Comparison of ENCODE assay signal across 14 cellular contexts in genomic region chr15:65101891-65102708, GRCh38. TPM values are rescaled to one million over a fixed set of nuclear protein-coding genes. Genes with fewer than 3 reads are reported as not detected.
DNase-seq lines count a peak whose midpoint lies in the region; ATAC-seq, FAIRE-seq and TF ChIP-seq lines count a peak whose summit lies in the region.
"Had no signal": no experiment of that assay in that cellular context is flagged by ENCODE, and none has a peak within 500 bp of the region (broad histone marks: within the 10 kb centered on the region; RNA-seq: fewer than 3 reads in every experiment).

No MANE protein-coding gene starts in this region.

- no peak for FAIRE-seq in HepG2 (lab: Jason Lieb, UNC)

- H3K79me2 ChIP-seq in HepG2 (ENCODE audit: insufficient read depth, low read length), result no peaks in the 10 kb centered on the region

- peaks cover 94% of the 10 kb centered on the region for H3K36me3 Mint-ChIP-seq in dendritic cell treated with granulocyte-macrophage colony-stimulating factor and Interleukin-4, amounts not matched to agents 40 ng/mL and 50 ng/mL, for 4 days (ENCODE audit: low read depth)
- peaks cover 25% of the 10 kb centered on the region for H3K36me3 Mint-ChIP-seq in type B pancreatic cell

- no peak overlapping the region for H3K9ac ChIP-seq in HepG2 (ENCODE audit: insufficient read depth, low read depth, low read length)

- no peak overlapping the region for H3K4me2 ChIP-seq in HepG2 (ENCODE audit: low read depth, low read length)

- no TSS peak for BruUV-seq in HepG2 (replicated peaks; lab: Mats Ljungman, UMichigan)

- no peaks in the 10 kb centered on the region for H3K27me3 ChIP-seq in HepG2 (ENCODE audit: control insufficient read depth in 1 of 2, insufficient read depth in 2 of 2, low read length in 2 of 2)
- H3K27me3 ChIP-seq: ovary, upper lobe of right lung had no signal

- H3K4me3 Mint-ChIP-seq in dendritic cell treated with granulocyte-macrophage colony-stimulating factor and Interleukin-4, amounts not matched to agents 40 ng/mL and 50 ng/mL, for 4 days, result peak overlapping the region; percentile 30
- peak overlapping the region; percentile 74 for H3K4me3 Mint-ChIP-seq in type B pancreatic cell
- H3K4me3 Mint-ChIP-seq: effector memory CD8-positive, alpha-beta T cell had no signal

- TF ChIP-seq CTCF in HepG2 (CRISPR knock-in tag; IDR thresholded peaks at IDR 0.05), result no peak
- TF ChIP-seq CTCF in type B pancreatic cell (conservative IDR thresholded peaks at IDR 0.05), result peak; percentile 37

- no peak for TF ChIP-seq POLR2A in HepG2 (IDR thresholded peaks at IDR 0.05; ENCODE audit: insufficient read depth in 1 of 2, low read depth in 2 of 2, low read length in 2 of 2)

- H3K27me3 Mint-ChIP-seq in dendritic cell treated with granulocyte-macrophage colony-stimulating factor and Interleukin-4, amounts not matched to agents 40 ng/mL and 50 ng/mL, for 4 days, result no peaks in the 10 kb centered on the region
- peaks cover 3% of the 10 kb centered on the region for H3K27me3 Mint-ChIP-seq in type B pancreatic cell
- H3K27me3 Mint-ChIP-seq: effector memory CD8-positive, alpha-beta T cell had no signal

- ATAC-seq in Right ventricle myocardium inferior, result peak; percentile 5
- peak; percentile 33; the same call in 2 of the 3 replicates for ATAC-seq in HepG2
- no peak for ATAC-seq in GM18517 (IDR thresholded peaks at IDR 0.05; ENCODE audit: unreplicated experiment)
- ATAC-seq: activated CD4-positive, CD25-positive, alpha-beta regulatory T cell treated with anti-CD3 and anti-CD28 coated beads, Interleukin-2, amount 50 U/mL, for 24 hours; effector memory CD8-positive, alpha-beta T cell had no signal

- no peaks in the 10 kb centered on the region for H4K20me1 ChIP-seq in HepG2 (ENCODE audit: insufficient read depth, low read length)

- H3K36me3 ChIP-seq in HepG2 (replicated peaks in 1 of 2; ENCODE audit: control insufficient read depth in 1 of 2, insufficient read depth in 2 of 2, low read length in 2 of 2), result peaks cover 6 to 18% of the 10 kb centered on the region in 2 experiments; a peak in 4 of 5 replicates
- H3K36me3 ChIP-seq: ovary had no signal

- 93% methylated on average over 53 of the region's 75 CpGs for WGBS in HepG2 (ENCODE audit: low lambda C conversion rate)

- POLR2A ChIA-PET in HepG2 (lab: Yijun Ruan, JAX) (interaction anchor here (1.0 to 1.4 kb wide), 3 partner anchors 46 to 68 kb away, joined by 3 to 4 read pairs (median 3); no protein-coding TSS in a partner anchor), HEK293T (lab: Yijun Ruan, JAX) (no interaction called here)

- H3K9me3 Mint-ChIP-seq in dendritic cell treated with granulocyte-macrophage colony-stimulating factor and Interleukin-4, amounts not matched to agents 40 ng/mL and 50 ng/mL, for 4 days, result no peaks in the 10 kb centered on the region
- no peaks in the 10 kb centered on the region for H3K9me3 Mint-ChIP-seq in type B pancreatic cell
- H3K9me3 Mint-ChIP-seq: effector memory CD8-positive, alpha-beta T cell had no signal

- H3K9me3 ChIP-seq in HepG2 (ENCODE audit: low read length), result no peaks in the 10 kb centered on the region
- H3K9me3 ChIP-seq: ovary, upper lobe of right lung had no signal

- TF ChIP-seq RAD21 in HepG2 (CRISPR knock-in tag; IDR thresholded peaks at IDR 0.05), result no peak

- no peak for DNase-seq in Right ventricle myocardium inferior (ENCODE audit: missing footprints)
- DNase-seq in cardiac septum (ENCODE audit: low spot score), result no peak
- DNase-seq in HepG2 (ENCODE audit: low spot score), result no peak
- no peak for DNase-seq in type B pancreatic cell (ENCODE audit: extremely low spot score, unreplicated experiment)
- DNase-seq in HEK293T (ENCODE audit: extremely low spot score), result no peak
- DNase-seq in activated CD8-positive, alpha-beta memory T cell treated with anti-CD3 and anti-CD28 coated beads, Interleukin-2, amount 50 U/mL, for 48 hours, result no peak
- DNase-seq: NCI-H2107 had no signal

- no peak overlapping the region for H3K4me3 ChIP-seq in HepG2 (replicated peaks in 1 of 3; ENCODE audit: insufficient read depth in 1 of 3, low read depth in 2 of 3, low read length in 3 of 3)
- H3K4me3 ChIP-seq: lung, ovary, upper lobe of right lung had no signal

- H3K4me1 Mint-ChIP-seq in dendritic cell treated with granulocyte-macrophage colony-stimulating factor and Interleukin-4, amounts not matched to agents 40 ng/mL and 50 ng/mL, for 4 days (ENCODE audit: low read depth), result peaks cover 16% of the 10 kb centered on the region
- H3K4me1 Mint-ChIP-seq in type B pancreatic cell (ENCODE audit: unreplicated experiment), result peaks cover 6% of the 10 kb centered on the region

- in situ Hi-C loops in HepG2 (cut with HindIII; ENCODE audit: extremely low pct_ligation_motif_present, low pct_unique_long_range_greater_than_20kb), result no loop called here

- no peak overlapping the region for H3K27ac ChIP-seq in HepG2 (ENCODE audit: extremely low read length, insufficient read depth, low read length)
- H3K27ac ChIP-seq: ovary, upper lobe of right lung had no signal

- TF ChIP-seq EP300 in HepG2 (IDR thresholded peaks at IDR 0.05; ENCODE audit: low read depth in 2 of 2, low read length in 2 of 2) (no peak), HepG2 (CRISPR knock-in tag; IDR thresholded peaks at IDR 0.05; ENCODE audit: borderline replicate concordance) (no peak)

- intact Hi-C loops in Right ventricle myocardium inferior (cut with DNase I) (loop anchor here (1.0 to 5.0 kb wide), 2 partner anchors 48 to 70 kb away; no protein-coding TSS in a partner anchor), cardiac septum (cut with DNase I) (loop anchor here (1.0 kb wide), 1 partner anchor 48 kb away; no protein-coding TSS in a partner anchor), HepG2 (cut with micrococcal nuclease; ENCODE audit: unreplicated experiment) (loop anchor here (1.0 kb wide), 2 partner anchors 48 to 69 kb away; no protein-coding TSS in a partner anchor)
- intact Hi-C loops in dendritic cell treated with granulocyte-macrophage colony-stimulating factor and Interleukin-4, amounts not matched to agents 40 ng/mL and 50 ng/mL, for 4 days (cut with micrococcal nuclease), result loop anchor here (1.0 to 5.0 kb wide), 3 partner anchors 48 to 370 kb away; no protein-coding TSS in a partner anchor

- H2AFZ ChIP-seq in HepG2 (ENCODE audit: low read length), result no peak overlapping the region

- no peaks in the 10 kb centered on the region for H3K4me1 ChIP-seq in HepG2 (ENCODE audit: insufficient read depth, low read length)
- H3K4me1 ChIP-seq: upper lobe of right lung had no signal

- CTCF ChIA-PET in HepG2 (lab: Yijun Ruan, JAX; ENCODE audit: low intra/inter-chr PET ratio, low total read pairs), result interaction anchor here (1.2 to 3.4 kb wide), 4 partner anchors 16 to 69 kb away, joined by 3 to 56 read pairs (median 20); no protein-coding TSS in a partner anchor
- CTCF ChIA-PET in HEK293T (lab: Yijun Ruan, JAX), result interaction anchor here (0.7 to 2.2 kb wide), 13 partner anchors 9 to 121 kb away, joined by 3 to 14 read pairs (median 5); partner anchors contain the start of gene UBAP1L

- H3K27ac Mint-ChIP-seq in dendritic cell treated with granulocyte-macrophage colony-stimulating factor and Interleukin-4, amounts not matched to agents 40 ng/mL and 50 ng/mL, for 4 days, result peak overlapping the region; percentile 84
- H3K27ac Mint-ChIP-seq in type B pancreatic cell, result no peak overlapping the region

RNA-seq across cellular contexts. Expression of gene UBAP1L, which starts 12.9 kb away (rescaled TPM):
- total RNA-seq in Right ventricle myocardium inferior (1.5 TPM), cardiac septum (2.4 TPM), HepG2 (2016; rRNA removed; fragmentation: Illumina TruSeq; extraction: Trizol) (0.13 and 0.86 TPM in 2 replicates), type B pancreatic cell (ENCODE audit: low replicate concordance) (2.6 and 6.0 TPM in 2 replicates)
- 0.18 and 0.20 TPM in 2 replicates for total RNA-seq in HepG2 (2016; cell fraction: cytosol; rRNA removed; fragmentation: Illumina TruSeq; extraction: Trizol; ENCODE audit: low read depth)
- total RNA-seq in HepG2 (2016; cell fraction: insoluble cytoplasmic fraction; rRNA removed; fragmentation: Illumina TruSeq; extraction: Trizol), result 0.28 and 0.89 TPM in 2 replicates
- 0.14 and 0.28 TPM in 2 replicates for total RNA-seq in HepG2 (2016; cell fraction: membrane; rRNA removed; fragmentation: Illumina TruSeq; extraction: Trizol)
- total RNA-seq in HepG2 (2016; cell fraction: nucleus; rRNA removed; fragmentation: Illumina TruSeq; extraction: Trizol), result 2.1 and 3.2 TPM in 2 replicates
- polyA plus RNA-seq in HepG2 (2011; rRNA removed), result 1.4 and 1.7 TPM in 2 replicates
- 0.14 and 0.25 TPM in 2 replicates for polyA plus RNA-seq in HepG2 (2011; cell fraction: cytosol; rRNA removed)
- 9.3 and 9.9 TPM in 2 replicates for polyA plus RNA-seq in HepG2 (2011; cell fraction: nucleus; rRNA removed)
- 1.0 and 1.8 TPM in 2 replicates for polyA plus RNA-seq in HepG2 (2012)
- polyA plus RNA-seq in HepG2 (2016; cell fraction: cytosol; fragmentation: Illumina TruSeq; extraction: Trizol; ENCODE audit: low read depth), result 0.10 and 0.14 TPM in 2 replicates
- 0.16 and 0.17 TPM in 2 replicates for polyA plus RNA-seq in HepG2 (2016; cell fraction: insoluble cytoplasmic fraction; fragmentation: Illumina TruSeq; extraction: Trizol; ENCODE audit: low read depth)
- 0.31 TPM in 1 of 2 replicates, not detected in the other for polyA plus RNA-seq in HepG2 (2016; cell fraction: membrane; fragmentation: Illumina TruSeq; extraction: Trizol; ENCODE audit: low read depth)
- polyA plus RNA-seq in HepG2 (2016; cell fraction: nucleus; fragmentation: Illumina TruSeq; extraction: Trizol; ENCODE audit: insufficient read depth, low read depth), result 4.4 and 4.9 TPM in 2 replicates
- 2.1 and 5.5 TPM in 2 replicates for polyA minus RNA-seq in HepG2 (2011; rRNA and poly(A)+ RNA removed; ENCODE audit: low replicate concordance)
- 0.26 TPM in 1 of 2 replicates, not detected in the other for polyA minus RNA-seq in HepG2 (2011; cell fraction: cytosol; rRNA and poly(A)+ RNA removed)
- polyA minus RNA-seq in HepG2 (2011; cell fraction: nucleus; rRNA and poly(A)+ RNA removed), result 6.7 and 8.5 TPM in 2 replicates

RNA-seq across cellular contexts. Expression of gene KBTBD13, which starts 25.6 kb away (rescaled TPM):
- total RNA-seq in Right ventricle myocardium inferior (8.4 TPM), cardiac septum (3.3 TPM), HepG2 (2016; rRNA removed; fragmentation: Illumina TruSeq; extraction: Trizol) (not detected in 2 replicates), type B pancreatic cell (ENCODE audit: low replicate concordance) (not detected in 2 replicates)
- total RNA-seq in HepG2 (2016; cell fraction: cytosol; rRNA removed; fragmentation: Illumina TruSeq; extraction: Trizol; ENCODE audit: low read depth), result not detected in 2 replicates
- total RNA-seq in HepG2 (2016; cell fraction: insoluble cytoplasmic fraction; rRNA removed; fragmentation: Illumina TruSeq; extraction: Trizol), result 0.02 TPM in 1 of 2 replicates, not detected in the other
- 0.07 TPM in 1 of 2 replicates, not detected in the other for total RNA-seq in HepG2 (2016; cell fraction: membrane; rRNA removed; fragmentation: Illumina TruSeq; extraction: Trizol)
- total RNA-seq in HepG2 (2016; cell fraction: nucleus; rRNA removed; fragmentation: Illumina TruSeq; extraction: Trizol), result not detected in 2 replicates
- not detected in 2 replicates for polyA plus RNA-seq in HepG2 (2011; rRNA removed)
- polyA plus RNA-seq in HepG2 (2011; cell fraction: cytosol; rRNA removed), result not detected in 2 replicates
- polyA plus RNA-seq in HepG2 (2011; cell fraction: nucleus; rRNA removed), result not detected in 2 replicates
- not detected in 2 replicates for polyA plus RNA-seq in HepG2 (2012)
- not detected in 2 replicates for polyA plus RNA-seq in HepG2 (2016; cell fraction: cytosol; fragmentation: Illumina TruSeq; extraction: Trizol; ENCODE audit: low read depth)
- not detected in 2 replicates for polyA plus RNA-seq in HepG2 (2016; cell fraction: insoluble cytoplasmic fraction; fragmentation: Illumina TruSeq; extraction: Trizol; ENCODE audit: low read depth)
- not detected in 2 replicates for polyA plus RNA-seq in HepG2 (2016; cell fraction: membrane; fragmentation: Illumina TruSeq; extraction: Trizol; ENCODE audit: low read depth)
- not detected in 2 replicates for polyA plus RNA-seq in HepG2 (2016; cell fraction: nucleus; fragmentation: Illumina TruSeq; extraction: Trizol; ENCODE audit: insufficient read depth, low read depth)
- 0.08 and 0.21 TPM in 2 replicates for polyA minus RNA-seq in HepG2 (2011; rRNA and poly(A)+ RNA removed; ENCODE audit: low replicate concordance)
- polyA minus RNA-seq in HepG2 (2011; cell fraction: cytosol; rRNA and poly(A)+ RNA removed), result not detected in 2 replicates
- not detected in 2 replicates for polyA minus RNA-seq in HepG2 (2011; cell fraction: nucleus; rRNA and poly(A)+ RNA removed)
- total RNA-seq: upper lobe of right lung had no signal

RNA-seq across cellular contexts. Expression of gene PDCD7, which starts 31.5 kb away (rescaled TPM):
- total RNA-seq in Right ventricle myocardium inferior (17.9 TPM), cardiac septum (17.4 TPM), HepG2 (2016; rRNA removed; fragmentation: Illumina TruSeq; extraction: Trizol) (14.7 and 15.8 TPM in 2 replicates), type B pancreatic cell (ENCODE audit: low replicate concordance) (22.2 and 38.9 TPM in 2 replicates)
- total RNA-seq in HepG2 (2016; cell fraction: cytosol; rRNA removed; fragmentation: Illumina TruSeq; extraction: Trizol; ENCODE audit: low read depth), result 6.2 and 7.6 TPM in 2 replicates
- 14.8 and 14.9 TPM in 2 replicates for total RNA-seq in HepG2 (2016; cell fraction: insoluble cytoplasmic fraction; rRNA removed; fragmentation: Illumina TruSeq; extraction: Trizol)
- total RNA-seq in HepG2 (2016; cell fraction: membrane; rRNA removed; fragmentation: Illumina TruSeq; extraction: Trizol), result 13.2 and 16.8 TPM in 2 replicates
- total RNA-seq in HepG2 (2016; cell fraction: nucleus; rRNA removed; fragmentation: Illumina TruSeq; extraction: Trizol), result 8.6 and 11.3 TPM in 2 replicates
- polyA plus RNA-seq in HepG2 (2011; rRNA removed), result 10.1 TPM in 2 replicates
- polyA plus RNA-seq in HepG2 (2011; cell fraction: cytosol; rRNA removed), result 7.2 and 9.0 TPM in 2 replicates
- polyA plus RNA-seq in HepG2 (2011; cell fraction: nucleus; rRNA removed), result 5.6 and 6.4 TPM in 2 replicates
- 9.2 and 10.7 TPM in 2 replicates for polyA plus RNA-seq in HepG2 (2012)
- 3.5 and 4.1 TPM in 2 replicates for polyA plus RNA-seq in HepG2 (2016; cell fraction: cytosol; fragmentation: Illumina TruSeq; extraction: Trizol; ENCODE audit: low read depth)
- 18.0 and 18.1 TPM in 2 replicates for polyA plus RNA-seq in HepG2 (2016; cell fraction: insoluble cytoplasmic fraction; fragmentation: Illumina TruSeq; extraction: Trizol; ENCODE audit: low read depth)
- polyA plus RNA-seq in HepG2 (2016; cell fraction: membrane; fragmentation: Illumina TruSeq; extraction: Trizol; ENCODE audit: low read depth), result 8.2 and 10.3 TPM in 2 replicates
- polyA plus RNA-seq in HepG2 (2016; cell fraction: nucleus; fragmentation: Illumina TruSeq; extraction: Trizol; ENCODE audit: insufficient read depth, low read depth), result 14.1 and 14.4 TPM in 2 replicates
- polyA minus RNA-seq in HepG2 (2011; rRNA and poly(A)+ RNA removed; ENCODE audit: low replicate concordance), result 12.6 and 19.5 TPM in 2 replicates
- 12.3 and 15.5 TPM in 2 replicates for polyA minus RNA-seq in HepG2 (2011; cell fraction: cytosol; rRNA and poly(A)+ RNA removed)
- polyA minus RNA-seq in HepG2 (2011; cell fraction: nucleus; rRNA and poly(A)+ RNA removed), result 11.6 and 14.3 TPM in 2 replicates

RNA-seq across cellular contexts. Expression of gene RASL12, which starts 34.3 kb away (rescaled TPM):
- 23.3 TPM for total RNA-seq in Right ventricle myocardium inferior
- total RNA-seq in cardiac septum, result 11.5 TPM
- 0.39 and 0.55 TPM in 2 replicates for total RNA-seq in HepG2 (2016; rRNA removed; fragmentation: Illumina TruSeq; extraction: Trizol)
- total RNA-seq in HepG2 (2016; cell fraction: cytosol; rRNA removed; fragmentation: Illumina TruSeq; extraction: Trizol; ENCODE audit: low read depth), result 0.20 and 0.26 TPM in 2 replicates
- 0.34 and 0.45 TPM in 2 replicates for total RNA-seq in HepG2 (2016; cell fraction: insoluble cytoplasmic fraction; rRNA removed; fragmentation: Illumina TruSeq; extraction: Trizol)
- total RNA-seq in HepG2 (2016; cell fraction: membrane; rRNA removed; fragmentation: Illumina TruSeq; extraction: Trizol), result 0.37 and 0.45 TPM in 2 replicates
- 0.66 and 0.68 TPM in 2 replicates for total RNA-seq in HepG2 (2016; cell fraction: nucleus; rRNA removed; fragmentation: Illumina TruSeq; extraction: Trizol)
- polyA plus RNA-seq in HepG2 (2011; rRNA removed), result 0.10 and 0.16 TPM in 2 replicates
- 0.13 TPM in 2 replicates for polyA plus RNA-seq in HepG2 (2011; cell fraction: cytosol; rRNA removed)
- polyA plus RNA-seq in HepG2 (2011; cell fraction: nucleus; rRNA removed), result 0.26 and 0.32 TPM in 2 replicates
- polyA plus RNA-seq in HepG2 (2012), result 0.07 TPM in 1 of 2 replicates, not detected in the other
- polyA plus RNA-seq in HepG2 (2016; cell fraction: cytosol; fragmentation: Illumina TruSeq; extraction: Trizol; ENCODE audit: low read depth), result 0.08 and 0.10 TPM in 2 replicates
- 0.35 TPM in 2 replicates for polyA plus RNA-seq in HepG2 (2016; cell fraction: insoluble cytoplasmic fraction; fragmentation: Illumina TruSeq; extraction: Trizol; ENCODE audit: low read depth)
- 0.27 and 0.41 TPM in 2 replicates for polyA plus RNA-seq in HepG2 (2016; cell fraction: membrane; fragmentation: Illumina TruSeq; extraction: Trizol; ENCODE audit: low read depth)
- polyA plus RNA-seq in HepG2 (2016; cell fraction: nucleus; fragmentation: Illumina TruSeq; extraction: Trizol; ENCODE audit: insufficient read depth, low read depth), result 1.1 and 1.4 TPM in 2 replicates
- 0.78 TPM in 1 of 2 replicates, not detected in the other for polyA minus RNA-seq in HepG2 (2011; rRNA and poly(A)+ RNA removed; ENCODE audit: low replicate concordance)
- not detected in 2 replicates for polyA minus RNA-seq in HepG2 (2011; cell fraction: cytosol; rRNA and poly(A)+ RNA removed)
- 0.25 and 0.52 TPM in 2 replicates for polyA minus RNA-seq in HepG2 (2011; cell fraction: nucleus; rRNA and poly(A)+ RNA removed)
- total RNA-seq in type B pancreatic cell (ENCODE audit: low replicate concordance), result 0.33 and 4.0 TPM in 2 replicates

RNA-seq across cellular contexts. Expression of gene SLC51B, which starts 56.9 kb away (rescaled TPM):
- total RNA-seq in Right ventricle myocardium inferior, result not detected
- total RNA-seq in cardiac septum, result not detected
- 14.4 and 17.1 TPM in 2 replicates for total RNA-seq in HepG2 (2016; rRNA removed; fragmentation: Illumina TruSeq; extraction: Trizol)
- 5.3 and 6.1 TPM in 2 replicates for total RNA-seq in HepG2 (2016; cell fraction: cytosol; rRNA removed; fragmentation: Illumina TruSeq; extraction: Trizol; ENCODE audit: low read depth)
- total RNA-seq in HepG2 (2016; cell fraction: insoluble cytoplasmic fraction; rRNA removed; fragmentation: Illumina TruSeq; extraction: Trizol), result 13.5 and 17.5 TPM in 2 replicates
- total RNA-seq in HepG2 (2016; cell fraction: membrane; rRNA removed; fragmentation: Illumina TruSeq; extraction: Trizol), result 7.0 and 7.8 TPM in 2 replicates
- total RNA-seq in HepG2 (2016; cell fraction: nucleus; rRNA removed; fragmentation: Illumina TruSeq; extraction: Trizol), result 8.3 and 9.5 TPM in 2 replicates
- 12.0 and 14.9 TPM in 2 replicates for polyA plus RNA-seq in HepG2 (2011; rRNA removed)
- 13.2 and 15.4 TPM in 2 replicates for polyA plus RNA-seq in HepG2 (2011; cell fraction: cytosol; rRNA removed)
- 3.4 and 3.5 TPM in 2 replicates for polyA plus RNA-seq in HepG2 (2011; cell fraction: nucleus; rRNA removed)
- polyA plus RNA-seq in HepG2 (2012), result 4.6 and 5.6 TPM in 2 replicates
- 5.3 and 7.1 TPM in 2 replicates for polyA plus RNA-seq in HepG2 (2016; cell fraction: cytosol; fragmentation: Illumina TruSeq; extraction: Trizol; ENCODE audit: low read depth)
- 13.1 and 13.8 TPM in 2 replicates for polyA plus RNA-seq in HepG2 (2016; cell fraction: insoluble cytoplasmic fraction; fragmentation: Illumina TruSeq; extraction: Trizol; ENCODE audit: low read depth)
- 5.5 and 6.5 TPM in 2 replicates for polyA plus RNA-seq in HepG2 (2016; cell fraction: membrane; fragmentation: Illumina TruSeq; extraction: Trizol; ENCODE audit: low read depth)
- 15.7 and 19.3 TPM in 2 replicates for polyA plus RNA-seq in HepG2 (2016; cell fraction: nucleus; fragmentation: Illumina TruSeq; extraction: Trizol; ENCODE audit: insufficient read depth, low read depth)
- polyA minus RNA-seq in HepG2 (2011; rRNA and poly(A)+ RNA removed; ENCODE audit: low replicate concordance), result 5.1 TPM in 1 of 2 replicates, not detected in the other
- 3.9 TPM in 2 replicates for polyA minus RNA-seq in HepG2 (2011; cell fraction: cytosol; rRNA and poly(A)+ RNA removed)
- polyA minus RNA-seq in HepG2 (2011; cell fraction: nucleus; rRNA and poly(A)+ RNA removed), result 2.7 and 2.9 TPM in 2 replicates
- 1.2 and 5.7 TPM in 2 replicates for total RNA-seq in type B pancreatic cell (ENCODE audit: low replicate concordance)
